In the genomic region with DNA sequence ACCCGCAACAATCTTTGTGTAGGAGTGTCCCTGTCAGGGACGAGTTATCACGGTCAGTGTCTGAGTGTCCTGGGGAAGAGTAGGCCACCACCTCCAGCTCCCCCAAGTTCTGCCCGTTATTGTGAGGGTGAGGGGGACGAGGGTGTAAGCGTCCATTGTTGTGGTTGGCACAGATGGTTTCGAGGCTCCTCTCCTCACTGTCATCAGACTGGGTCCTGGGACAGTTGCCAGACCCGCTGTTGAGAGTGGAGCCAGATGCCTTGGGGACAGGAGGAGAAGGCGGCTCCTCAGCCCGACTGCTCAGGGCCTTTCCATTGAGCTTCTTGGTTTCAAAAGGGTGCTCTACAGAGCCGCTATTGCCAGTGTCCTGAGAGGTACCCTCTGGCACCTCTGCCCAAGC, we compare ENCODE assay signal across 24 cellular contexts.
"Had no signal": no experiment of that assay in that cellular context is flagged by ENCODE, and none has a peak within 500 bp of the region (broad histone marks: within the 10 kb centered on the region; RNA-seq: fewer than 3 reads in every experiment).

No MANE protein-coding gene starts in this region.

- H3K9me3 ChIP-seq: adrenal gland, mucosa of descending colon, thyroid gland had no signal

- ATAC-seq: activated CD4-positive, alpha-beta T cell treated with anti-CD3 and anti-CD28 coated beads for 36 hours; activated CD8-positive, alpha-beta memory T cell treated with anti-CD3 and anti-CD28 coated beads, Interleukin-2, amount 10 ng/mL, durations not matched to agents 7 days and 5 days; activated CD8-positive, alpha-beta T cell treated with anti-CD3 and anti-CD28 coated beads, Interleukin-2, amount 10 ng/mL, durations not matched to agents 7 days and 5 days; esophagus mucosa; left lobe of liver; mucosa of descending colon; natural killer cell treated with Interleukin-12 subunit alpha and Interleukin-12 subunit beta and Interleukin-15 and Interleukin-18, amount 100 ng/mL, for 72 hours; sciatic nerve; stimulated activated effector memory CD8-positive, alpha-beta T cell treated with anti-CD3 and anti-CD28 coated beads, Interleukin-12 subunit alpha, Interleukin-12 subunit beta, amount 100 ng/mL, for 72 hours; stimulated activated naive CD8-positive, alpha-beta T cell treated with anti-CD3 and anti-CD28 coated beads, Interleukin-15, amount 100 ng/mL, for 72 hours had no signal

- H3K27ac ChIP-seq: thyroid gland had no signal

- H3K4me3 ChIP-seq: adrenal gland, lung, mucosa of descending colon, skin epidermis, thyroid gland had no signal

- H3K27me3 ChIP-seq: adrenal gland, thyroid gland had no signal

- DNase-seq: activated CD4-positive, alpha-beta T cell treated with anti-CD3 and anti-CD28 coated beads for 36 hours; activated CD4-positive, CD25-positive, alpha-beta regulatory T cell; activated CD8-positive, alpha-beta memory T cell treated with anti-CD3 and anti-CD28 coated beads, Interleukin-2, amount 10 ng/mL, durations not matched to agents 7 days and 5 days; activated CD8-positive, alpha-beta T cell treated with anti-CD3 and anti-CD28 coated beads, Interleukin-2, amount 10 ng/mL, durations not matched to agents 7 days and 5 days; activated effector memory CD4-positive, alpha-beta T cell treated with Interleukin-2 at 50 U/mL for 16 hours; activated naive CD4-positive, alpha-beta T cell treated with Interleukin-2 at 50 U/mL for 16 hours; activated naive CD8-positive, alpha-beta T cell treated with anti-CD3 and anti-CD28 coated beads for 36 hours; adrenal gland; caudate nucleus; cortex of kidney; foreskin fibroblast; immature natural killer cell; mucosa of descending colon; stimulated activated CD4-positive, alpha-beta T cell treated with anti-CD3 and anti-CD28 coated beads, Interleukin-4, amount 100 ng/mL, for 24 hours; stimulated activated naive CD8-positive, alpha-beta T cell treated with anti-CD3 and anti-CD28 coated beads, Interleukin-15, amount 100 ng/mL, for 72 hours; T-helper 1 cell had no signal
